Comparison of ENCODE assay signal across 1 cellular context in genomic region chr2:218395826-218396687, GRCh38.
TF ChIP-seq lines count a peak whose summit lies in the region.

No MANE protein-coding gene starts in this region.

TF ChIP-seq in HepG2, 621 proteins besides CTCF, POLR2A, EP300 and RAD21 (continued from another document and continues in another):
- TF ChIP-seq, protein P1, sequence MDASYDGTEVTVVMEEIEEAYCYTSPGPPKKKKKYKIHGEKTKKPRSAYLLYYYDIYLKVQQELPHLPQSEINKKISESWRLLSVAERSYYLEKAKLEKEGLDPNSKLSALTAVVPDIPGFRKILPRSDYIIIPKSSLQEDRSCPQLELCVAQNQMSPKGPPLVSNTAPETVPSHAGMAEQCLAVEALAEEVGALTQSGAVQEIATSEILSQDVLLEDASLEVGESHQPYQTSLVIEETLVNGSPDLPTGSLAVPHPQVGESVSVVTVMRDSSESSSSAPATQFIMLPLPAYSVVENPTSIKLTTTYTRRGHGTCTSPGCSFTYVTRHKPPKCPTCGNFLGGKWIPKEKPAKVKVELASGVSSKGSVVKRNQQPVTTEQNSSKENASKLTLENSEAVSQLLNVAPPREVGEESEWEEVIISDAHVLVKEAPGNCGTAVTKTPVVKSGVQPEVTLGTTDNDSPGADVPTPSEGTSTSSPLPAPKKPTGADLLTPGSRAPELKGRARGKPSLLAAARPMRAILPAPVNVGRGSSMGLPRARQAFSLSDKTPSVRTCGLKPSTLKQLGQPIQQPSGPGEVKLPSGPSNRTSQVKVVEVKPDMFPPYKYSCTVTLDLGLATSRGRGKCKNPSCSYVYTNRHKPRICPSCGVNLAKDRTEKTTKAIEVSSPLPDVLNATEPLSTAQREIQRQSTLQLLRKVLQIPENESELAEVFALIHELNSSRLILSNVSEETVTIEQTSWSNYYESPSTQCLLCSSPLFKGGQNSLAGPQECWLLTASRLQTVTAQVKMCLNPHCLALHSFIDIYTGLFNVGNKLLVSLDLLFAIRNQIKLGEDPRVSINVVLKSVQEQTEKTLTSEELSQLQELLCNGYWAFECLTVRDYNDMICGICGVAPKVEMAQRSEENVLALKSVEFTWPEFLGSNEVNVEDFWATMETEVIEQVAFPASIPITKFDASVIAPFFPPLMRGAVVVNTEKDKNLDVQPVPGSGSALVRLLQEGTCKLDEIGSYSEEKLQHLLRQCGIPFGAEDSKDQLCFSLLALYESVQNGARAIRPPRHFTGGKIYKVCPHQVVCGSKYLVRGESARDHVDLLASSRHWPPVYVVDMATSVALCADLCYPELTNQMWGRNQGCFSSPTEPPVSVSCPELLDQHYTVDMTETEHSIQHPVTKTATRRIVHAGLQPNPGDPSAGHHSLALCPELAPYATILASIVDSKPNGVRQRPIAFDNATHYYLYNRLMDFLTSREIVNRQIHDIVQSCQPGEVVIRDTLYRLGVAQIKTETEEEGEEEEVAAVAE (CRISPR knock-in tag; IDR thresholded peaks at IDR 0.05; ENCODE audit: borderline replicate concordance) = peak; percentile 56; the same call in 1 of the 2 replicates
- TF ChIP-seq MTA3 (CRISPR knock-in tag; IDR thresholded peaks at IDR 0.05) = no peak
- TF ChIP-seq RFX5 (IDR thresholded peaks at IDR 0.05; ENCODE audit: low read depth, low read length) = no peak
- TF ChIP-seq ZNF382 (CRISPR knock-in tag; IDR thresholded peaks at IDR 0.05; ENCODE audit: borderline replicate concordance) = no peak
- peak; percentile 37; the same call in 1 of the 2 replicates for TF ChIP-seq ZNF12 (CRISPR knock-in tag; IDR thresholded peaks at IDR 0.05)
- no peak for TF ChIP-seq ZNF121 (CRISPR knock-in tag; IDR thresholded peaks at IDR 0.05)
- TF ChIP-seq, protein P2, sequence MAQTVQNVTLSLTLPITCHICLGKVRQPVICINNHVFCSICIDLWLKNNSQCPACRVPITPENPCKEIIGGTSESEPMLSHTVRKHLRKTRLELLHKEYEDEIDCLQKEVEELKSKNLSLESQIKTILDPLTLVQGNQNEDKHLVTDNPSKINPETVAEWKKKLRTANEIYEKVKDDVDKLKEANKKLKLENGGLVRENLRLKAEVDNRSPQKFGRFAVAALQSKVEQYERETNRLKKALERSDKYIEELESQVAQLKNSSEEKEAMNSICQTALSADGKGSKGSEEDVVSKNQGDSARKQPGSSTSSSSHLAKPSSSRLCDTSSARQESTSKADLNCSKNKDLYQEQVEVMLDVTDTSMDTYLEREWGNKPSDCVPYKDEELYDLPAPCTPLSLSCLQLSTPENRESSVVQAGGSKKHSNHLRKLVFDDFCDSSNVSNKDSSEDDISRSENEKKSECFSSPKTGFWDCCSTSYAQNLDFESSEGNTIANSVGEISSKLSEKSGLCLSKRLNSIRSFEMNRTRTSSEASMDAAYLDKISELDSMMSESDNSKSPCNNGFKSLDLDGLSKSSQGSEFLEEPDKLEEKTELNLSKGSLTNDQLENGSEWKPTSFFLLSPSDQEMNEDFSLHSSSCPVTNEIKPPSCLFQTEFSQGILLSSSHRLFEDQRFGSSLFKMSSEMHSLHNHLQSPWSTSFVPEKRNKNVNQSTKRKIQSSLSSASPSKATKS (CRISPR knock-in tag; IDR thresholded peaks at IDR 0.05) = no peak
- TF ChIP-seq GMEB1 (CRISPR knock-in tag; IDR thresholded peaks at IDR 0.05; ENCODE audit: borderline replicate concordance) = peak; percentile 85
- TF ChIP-seq, protein P3, sequence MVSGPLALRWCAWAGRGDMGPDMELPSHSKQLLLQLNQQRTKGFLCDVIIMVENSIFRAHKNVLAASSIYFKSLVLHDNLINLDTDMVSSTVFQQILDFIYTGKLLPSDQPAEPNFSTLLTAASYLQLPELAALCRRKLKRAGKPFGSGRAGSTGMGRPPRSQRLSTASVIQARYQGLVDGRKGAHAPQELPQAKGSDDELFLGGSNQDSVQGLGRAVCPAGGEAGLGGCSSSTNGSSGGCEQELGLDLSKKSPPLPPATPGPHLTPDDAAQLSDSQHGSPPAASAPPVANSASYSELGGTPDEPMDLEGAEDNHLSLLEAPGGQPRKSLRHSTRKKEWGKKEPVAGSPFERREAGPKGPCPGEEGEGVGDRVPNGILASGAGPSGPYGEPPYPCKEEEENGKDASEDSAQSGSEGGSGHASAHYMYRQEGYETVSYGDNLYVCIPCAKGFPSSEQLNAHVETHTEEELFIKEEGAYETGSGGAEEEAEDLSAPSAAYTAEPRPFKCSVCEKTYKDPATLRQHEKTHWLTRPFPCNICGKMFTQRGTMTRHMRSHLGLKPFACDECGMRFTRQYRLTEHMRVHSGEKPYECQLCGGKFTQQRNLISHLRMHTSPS (CRISPR knock-in tag; IDR thresholded peaks at IDR 0.05; ENCODE audit: low read depth) = peak; percentile 82; the same call in 1 of the 2 replicates
- no peak for TF ChIP-seq STAT5B (CRISPR knock-in tag; IDR thresholded peaks at IDR 0.05)
- TF ChIP-seq, protein P4, sequence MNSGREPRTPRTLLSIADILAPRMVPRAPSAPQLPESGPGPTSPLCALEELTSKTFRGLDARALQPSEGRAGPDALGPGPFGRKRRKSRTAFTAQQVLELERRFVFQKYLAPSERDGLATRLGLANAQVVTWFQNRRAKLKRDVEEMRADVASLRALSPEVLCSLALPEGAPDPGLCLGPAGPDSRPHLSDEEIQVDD (CRISPR knock-in tag; IDR thresholded peaks at IDR 0.05; ENCODE audit: borderline replicate concordance) = no peak; the same call in 1 of the 2 replicates
- peak; percentile 88 for TF ChIP-seq HDAC1 (CRISPR knock-in tag; IDR thresholded peaks at IDR 0.05)
- no peak for TF ChIP-seq MAFF (IDR thresholded peaks at IDR 0.05; ENCODE audit: low read depth, low read length)
- TF ChIP-seq CREB1 (IDR thresholded peaks at IDR 0.05) = peak; percentile 66
- TF ChIP-seq CREB1 (CRISPR knock-in tag; IDR thresholded peaks at IDR 0.05) = no peak
- TF ChIP-seq, protein P5, sequence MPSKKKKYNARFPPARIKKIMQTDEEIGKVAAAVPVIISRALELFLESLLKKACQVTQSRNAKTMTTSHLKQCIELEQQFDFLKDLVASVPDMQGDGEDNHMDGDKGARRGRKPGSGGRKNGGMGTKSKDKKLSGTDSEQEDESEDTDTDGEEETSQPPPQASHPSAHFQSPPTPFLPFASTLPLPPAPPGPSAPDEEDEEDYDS (CRISPR knock-in tag; IDR thresholded peaks at IDR 0.05) = peak; percentile 84; the same call in 1 of the 2 replicates
- TF ChIP-seq ZUFSP (CRISPR knock-in tag; IDR thresholded peaks at IDR 0.05; ENCODE audit: borderline replicate concordance) = no peak
- TF ChIP-seq ZBTB8A (CRISPR knock-in tag; IDR thresholded peaks at IDR 0.05; ENCODE audit: borderline replicate concordance, low read depth) = peak; percentile 78; the same call in 1 of the 2 replicates
- TF ChIP-seq FOSL1 (CRISPR knock-in tag; IDR thresholded peaks at IDR 0.05; ENCODE audit: borderline replicate concordance) = no peak
- TF ChIP-seq, protein P6, sequence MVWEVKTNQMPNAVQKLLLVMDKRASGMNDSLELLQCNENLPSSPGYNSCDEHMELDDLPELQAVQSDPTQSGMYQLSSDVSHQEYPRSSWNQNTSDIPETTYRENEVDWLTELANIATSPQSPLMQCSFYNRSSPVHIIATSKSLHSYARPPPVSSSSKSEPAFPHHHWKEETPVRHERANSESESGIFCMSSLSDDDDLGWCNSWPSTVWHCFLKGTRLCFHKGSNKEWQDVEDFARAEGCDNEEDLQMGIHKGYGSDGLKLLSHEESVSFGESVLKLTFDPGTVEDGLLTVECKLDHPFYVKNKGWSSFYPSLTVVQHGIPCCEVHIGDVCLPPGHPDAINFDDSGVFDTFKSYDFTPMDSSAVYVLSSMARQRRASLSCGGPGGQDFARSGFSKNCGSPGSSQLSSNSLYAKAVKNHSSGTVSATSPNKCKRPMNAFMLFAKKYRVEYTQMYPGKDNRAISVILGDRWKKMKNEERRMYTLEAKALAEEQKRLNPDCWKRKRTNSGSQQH (CRISPR knock-in tag; IDR thresholded peaks at IDR 0.05; ENCODE audit: low read depth) = peak; percentile 44; the same call in 1 of the 2 replicates
- TF ChIP-seq, protein P7, sequence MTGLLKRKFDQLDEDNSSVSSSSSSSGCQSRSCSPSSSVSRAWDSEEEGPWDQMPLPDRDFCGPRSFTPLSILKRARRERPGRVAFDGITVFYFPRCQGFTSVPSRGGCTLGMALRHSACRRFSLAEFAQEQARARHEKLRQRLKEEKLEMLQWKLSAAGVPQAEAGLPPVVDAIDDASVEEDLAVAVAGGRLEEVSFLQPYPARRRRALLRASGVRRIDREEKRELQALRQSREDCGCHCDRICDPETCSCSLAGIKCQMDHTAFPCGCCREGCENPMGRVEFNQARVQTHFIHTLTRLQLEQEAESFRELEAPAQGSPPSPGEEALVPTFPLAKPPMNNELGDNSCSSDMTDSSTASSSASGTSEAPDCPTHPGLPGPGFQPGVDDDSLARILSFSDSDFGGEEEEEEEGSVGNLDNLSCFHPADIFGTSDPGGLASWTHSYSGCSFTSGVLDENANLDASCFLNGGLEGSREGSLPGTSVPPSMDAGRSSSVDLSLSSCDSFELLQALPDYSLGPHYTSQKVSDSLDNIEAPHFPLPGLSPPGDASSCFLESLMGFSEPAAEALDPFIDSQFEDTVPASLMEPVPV (CRISPR knock-in tag; IDR thresholded peaks at IDR 0.05) = peak; percentile 54
- TF ChIP-seq SAP130 (CRISPR knock-in tag; IDR thresholded peaks at IDR 0.05; ENCODE audit: low read depth) = peak; percentile 96
- peak; percentile 75; the same call in 1 of the 2 replicates for TF ChIP-seq CHD4 (IDR thresholded peaks at IDR 0.05; ENCODE audit: borderline replicate concordance, low read length)
- peak; percentile 19; the same call in 1 of the 2 replicates for TF ChIP-seq ZNF776 (CRISPR knock-in tag; IDR thresholded peaks at IDR 0.05)
- peak; percentile 96 for TF ChIP-seq ASH2L (IDR thresholded peaks at IDR 0.05; ENCODE audit: insufficient read length, low read depth, low read length)
- TF ChIP-seq ZNF607 (CRISPR knock-in tag; IDR thresholded peaks at IDR 0.05; ENCODE audit: borderline replicate concordance) = peak; percentile 96
- TF ChIP-seq POLR2AphosphoS5 (IDR thresholded peaks at IDR 0.05; ENCODE audit: low read depth, low read length) = peak; percentile 86
- peak; percentile 96 for TF ChIP-seq MTERF4 (CRISPR knock-in tag; IDR thresholded peaks at IDR 0.05)
- TF ChIP-seq, protein P8, sequence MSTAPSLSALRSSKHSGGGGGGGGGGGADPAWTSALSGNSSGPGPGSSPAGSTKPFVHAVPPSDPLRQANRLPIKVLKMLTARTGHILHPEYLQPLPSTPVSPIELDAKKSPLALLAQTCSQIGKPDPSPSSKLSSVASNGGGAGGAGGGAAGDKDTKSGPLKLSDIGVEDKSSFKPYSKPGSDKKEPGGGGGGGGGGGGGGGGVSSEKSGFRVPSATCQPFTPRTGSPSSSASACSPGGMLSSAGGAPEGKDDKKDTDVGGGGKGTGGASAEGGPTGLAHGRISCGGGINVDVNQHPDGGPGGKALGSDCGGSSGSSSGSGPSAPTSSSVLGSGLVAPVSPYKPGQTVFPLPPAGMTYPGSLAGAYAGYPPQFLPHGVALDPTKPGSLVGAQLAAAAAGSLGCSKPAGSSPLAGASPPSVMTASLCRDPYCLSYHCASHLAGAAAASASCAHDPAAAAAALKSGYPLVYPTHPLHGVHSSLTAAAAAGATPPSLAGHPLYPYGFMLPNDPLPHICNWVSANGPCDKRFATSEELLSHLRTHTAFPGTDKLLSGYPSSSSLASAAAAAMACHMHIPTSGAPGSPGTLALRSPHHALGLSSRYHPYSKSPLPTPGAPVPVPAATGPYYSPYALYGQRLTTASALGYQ (CRISPR knock-in tag; IDR thresholded peaks at IDR 0.05) = peak; percentile 88; the same call in 1 of the 2 replicates
- peak; percentile 87 for TF ChIP-seq ZNF143 (CRISPR knock-in tag; IDR thresholded peaks at IDR 0.05)
- TF ChIP-seq HHEX (CRISPR knock-in tag; IDR thresholded peaks at IDR 0.05) = peak; percentile 7; the same call in 1 of the 2 replicates
- no peak; the same call in 1 of the 2 replicates for TF ChIP-seq GTF2F1 (IDR thresholded peaks at IDR 0.05; ENCODE audit: low read length)
- TF ChIP-seq ARHGAP35 (CRISPR knock-in tag; IDR thresholded peaks at IDR 0.05; ENCODE audit: borderline replicate concordance) = 0 out of 2 replicates have a peak, but pooled peaks have one; percentile 41
- peak; percentile 97; the same call in 1 of the 2 replicates for TF ChIP-seq ZNF678 (CRISPR knock-in tag; IDR thresholded peaks at IDR 0.05)
- TF ChIP-seq SALL1 (CRISPR knock-in tag; IDR thresholded peaks at IDR 0.05) = peak; percentile 92
- peak; percentile 77 for TF ChIP-seq NKX3-1 (CRISPR knock-in tag; IDR thresholded peaks at IDR 0.05)
- TF ChIP-seq ZSCAN9 (CRISPR knock-in tag; IDR thresholded peaks at IDR 0.05; ENCODE audit: borderline replicate concordance) = peak; percentile 6; the same call in 1 of the 2 replicates
- TF ChIP-seq ZNF414 (CRISPR knock-in tag; IDR thresholded peaks at IDR 0.05) = peak; percentile 93
